Comparison of ENCODE assay signal across 1 cellular context in the genomic region with DNA sequence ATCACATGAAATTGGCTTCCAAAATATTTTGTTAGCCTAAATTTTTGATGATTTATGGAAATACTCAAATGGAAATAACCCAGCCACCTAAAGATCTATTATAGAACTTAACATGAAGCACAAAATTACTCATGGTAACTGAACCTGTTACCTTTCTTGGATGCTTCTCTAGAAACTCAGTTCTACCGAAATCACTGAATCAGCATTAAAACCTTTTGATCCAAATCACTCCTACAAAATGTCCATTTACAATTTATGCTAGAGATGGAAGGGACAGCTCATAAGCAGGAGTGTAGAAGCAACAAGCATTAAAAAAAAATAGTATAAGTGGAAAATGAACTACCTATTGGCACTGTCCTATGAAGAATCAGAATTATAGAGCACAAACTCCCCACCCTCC.
TF ChIP-seq lines count a peak whose summit lies in the region.

No MANE protein-coding gene starts in this region.

TF ChIP-seq in HCT116, 20 proteins besides CTCF, POLR2A, EP300 and RAD21:
- TF ChIP-seq, protein P1, sequence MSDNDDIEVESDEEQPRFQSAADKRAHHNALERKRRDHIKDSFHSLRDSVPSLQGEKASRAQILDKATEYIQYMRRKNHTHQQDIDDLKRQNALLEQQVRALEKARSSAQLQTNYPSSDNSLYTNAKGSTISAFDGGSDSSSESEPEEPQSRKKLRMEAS (IDR thresholded peaks at IDR 0.05), result no peak
- TF ChIP-seq JUND (IDR thresholded peaks at IDR 0.05) (no peak), EGR1 (IDR thresholded peaks at IDR 0.05; ENCODE audit: low read depth) (no peak), CBX3 (IDR thresholded peaks at IDR 0.05; ENCODE audit: low read depth) (no peak), EZH2 (IDR thresholded peaks at IDR 0.05) (no peak), YY1 (IDR thresholded peaks at IDR 0.05; ENCODE audit: extremely low read depth, insufficient replicate concordance, low read depth, low read length) (no peak), SRF (IDR thresholded peaks at IDR 0.05; ENCODE audit: low read depth) (no peak), ZFX (IDR thresholded peaks at IDR 0.05) (no peak), CEBPB (IDR thresholded peaks at IDR 0.05; ENCODE audit: low read depth) (no peak), FOSL1 (IDR thresholded peaks at IDR 0.05; ENCODE audit: low read depth) (no peak), SIN3A (IDR thresholded peaks at IDR 0.05; ENCODE audit: low read depth) (no peak), ZNF274 (IDR thresholded peaks at IDR 0.05; ENCODE audit: low read depth, low read length) (no peak), ELF1 (IDR thresholded peaks at IDR 0.05; ENCODE audit: borderline replicate concordance, low read depth) (no peak), SP1 (IDR thresholded peaks at IDR 0.05; ENCODE audit: low read depth) (no peak)
- TF ChIP-seq, protein P2, sequence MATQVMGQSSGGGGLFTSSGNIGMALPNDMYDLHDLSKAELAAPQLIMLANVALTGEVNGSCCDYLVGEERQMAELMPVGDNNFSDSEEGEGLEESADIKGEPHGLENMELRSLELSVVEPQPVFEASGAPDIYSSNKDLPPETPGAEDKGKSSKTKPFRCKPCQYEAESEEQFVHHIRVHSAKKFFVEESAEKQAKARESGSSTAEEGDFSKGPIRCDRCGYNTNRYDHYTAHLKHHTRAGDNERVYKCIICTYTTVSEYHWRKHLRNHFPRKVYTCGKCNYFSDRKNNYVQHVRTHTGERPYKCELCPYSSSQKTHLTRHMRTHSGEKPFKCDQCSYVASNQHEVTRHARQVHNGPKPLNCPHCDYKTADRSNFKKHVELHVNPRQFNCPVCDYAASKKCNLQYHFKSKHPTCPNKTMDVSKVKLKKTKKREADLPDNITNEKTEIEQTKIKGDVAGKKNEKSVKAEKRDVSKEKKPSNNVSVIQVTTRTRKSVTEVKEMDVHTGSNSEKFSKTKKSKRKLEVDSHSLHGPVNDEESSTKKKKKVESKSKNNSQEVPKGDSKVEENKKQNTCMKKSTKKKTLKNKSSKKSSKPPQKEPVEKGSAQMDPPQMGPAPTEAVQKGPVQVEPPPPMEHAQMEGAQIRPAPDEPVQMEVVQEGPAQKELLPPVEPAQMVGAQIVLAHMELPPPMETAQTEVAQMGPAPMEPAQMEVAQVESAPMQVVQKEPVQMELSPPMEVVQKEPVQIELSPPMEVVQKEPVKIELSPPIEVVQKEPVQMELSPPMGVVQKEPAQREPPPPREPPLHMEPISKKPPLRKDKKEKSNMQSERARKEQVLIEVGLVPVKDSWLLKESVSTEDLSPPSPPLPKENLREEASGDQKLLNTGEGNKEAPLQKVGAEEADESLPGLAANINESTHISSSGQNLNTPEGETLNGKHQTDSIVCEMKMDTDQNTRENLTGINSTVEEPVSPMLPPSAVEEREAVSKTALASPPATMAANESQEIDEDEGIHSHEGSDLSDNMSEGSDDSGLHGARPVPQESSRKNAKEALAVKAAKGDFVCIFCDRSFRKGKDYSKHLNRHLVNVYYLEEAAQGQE (IDR thresholded peaks at IDR 0.05; ENCODE audit: low read depth), result no peak
- TF ChIP-seq, protein P3, sequence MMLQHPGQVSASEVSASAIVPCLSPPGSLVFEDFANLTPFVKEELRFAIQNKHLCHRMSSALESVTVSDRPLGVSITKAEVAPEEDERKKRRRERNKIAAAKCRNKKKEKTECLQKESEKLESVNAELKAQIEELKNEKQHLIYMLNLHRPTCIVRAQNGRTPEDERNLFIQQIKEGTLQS (IDR thresholded peaks at IDR 0.05), result no peak
- TF ChIP-seq, protein P4, sequence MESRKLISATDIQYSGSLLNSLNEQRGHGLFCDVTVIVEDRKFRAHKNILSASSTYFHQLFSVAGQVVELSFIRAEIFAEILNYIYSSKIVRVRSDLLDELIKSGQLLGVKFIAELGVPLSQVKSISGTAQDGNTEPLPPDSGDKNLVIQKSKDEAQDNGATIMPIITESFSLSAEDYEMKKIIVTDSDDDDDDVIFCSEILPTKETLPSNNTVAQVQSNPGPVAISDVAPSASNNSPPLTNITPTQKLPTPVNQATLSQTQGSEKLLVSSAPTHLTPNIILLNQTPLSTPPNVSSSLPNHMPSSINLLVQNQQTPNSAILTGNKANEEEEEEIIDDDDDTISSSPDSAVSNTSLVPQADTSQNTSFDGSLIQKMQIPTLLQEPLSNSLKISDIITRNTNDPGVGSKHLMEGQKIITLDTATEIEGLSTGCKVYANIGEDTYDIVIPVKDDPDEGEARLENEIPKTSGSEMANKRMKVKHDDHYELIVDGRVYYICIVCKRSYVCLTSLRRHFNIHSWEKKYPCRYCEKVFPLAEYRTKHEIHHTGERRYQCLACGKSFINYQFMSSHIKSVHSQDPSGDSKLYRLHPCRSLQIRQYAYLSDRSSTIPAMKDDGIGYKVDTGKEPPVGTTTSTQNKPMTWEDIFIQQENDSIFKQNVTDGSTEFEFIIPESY (IDR thresholded peaks at IDR 0.05; ENCODE audit: extremely low read depth, insufficient replicate concordance, low read length), result no peak
